ENCODE assay signal across 8 cellular contexts in the genomic region with DNA sequence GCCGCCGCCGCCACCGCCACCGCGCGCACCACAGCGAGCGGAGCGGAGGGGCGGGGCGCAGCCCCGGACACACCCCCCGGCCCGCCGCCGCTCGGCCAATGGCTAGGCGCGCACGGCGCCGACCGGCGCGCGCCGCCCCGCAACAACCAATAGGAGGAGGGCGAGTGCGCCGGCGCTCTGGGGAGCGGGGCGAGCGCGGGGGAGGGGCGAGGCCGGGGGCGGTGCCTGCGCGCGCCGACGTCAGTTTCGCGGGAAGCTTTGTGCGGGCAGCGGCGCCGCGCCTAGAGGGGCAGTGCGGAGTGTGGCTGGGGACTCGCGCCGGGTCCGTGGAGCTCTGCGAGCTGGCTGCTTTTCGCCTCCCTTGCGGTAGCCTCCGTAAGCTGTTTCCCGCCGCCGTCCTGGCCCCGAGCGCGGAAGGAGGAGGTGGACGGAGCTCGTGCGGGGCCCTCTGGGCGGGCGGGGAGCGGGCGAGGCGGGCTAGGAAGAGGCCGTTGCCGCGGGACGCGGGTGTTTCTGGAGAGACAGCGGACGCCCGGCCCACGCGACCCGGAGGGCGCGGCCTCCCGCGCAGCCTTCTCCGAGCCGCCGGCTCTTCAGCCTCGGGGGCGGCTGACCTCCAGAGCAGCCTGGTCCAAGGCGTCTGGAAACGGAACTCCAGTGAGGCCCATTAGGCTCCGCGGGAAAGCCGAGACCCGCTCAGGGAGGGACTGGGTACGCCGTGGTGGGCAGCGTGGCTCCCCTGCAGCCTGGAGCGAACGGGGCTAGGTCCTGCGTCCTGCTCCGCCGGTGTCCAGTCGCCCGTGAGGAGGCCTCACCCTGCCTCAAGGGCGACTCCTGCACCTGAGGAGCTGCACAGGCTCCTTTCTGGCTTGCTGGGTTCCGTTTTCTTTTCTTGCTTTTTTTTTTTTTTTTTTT. TPM values are rescaled to one million over a fixed set of nuclear protein-coding genes. Genes with fewer than 3 reads are reported as not detected.
DNase-seq lines count a peak whose midpoint lies in the region; ATAC-seq and TF ChIP-seq lines count a peak whose summit lies in the region.

ZMYND19 (minus strand) TSS at position 44 of the 915 bp plus-strand sequence. CDS start 249 bp downstream, outside the sequence.

- H3K27me3 Mint-ChIP-seq in progenitor cell of endocrine pancreas = no peaks in the 10 kb centered on the region

- ATAC-seq in HG02759 (IDR thresholded peaks at IDR 0.05; ENCODE audit: unreplicated experiment) (peak; percentile 88), heart left ventricle (peak; percentile 97 to 99 (median 99)), upper lobe of left lung (ENCODE audit: low FRiP score in 2 of 2) (peak; percentile 95 to 99)

- WGBS in heart left ventricle, 4 donors = 1 to 2% (median 1%) methylated on average over 39 to 113 of the region's 113 CpGs
- 1 to 7% methylated on average over 13 to 59 of the region's 113 CpGs for WGBS in upper lobe of left lung, 2 donors

- H3K4me1 Mint-ChIP-seq in progenitor cell of endocrine pancreas (ENCODE audit: low read depth) = peaks cover 4% of the 10 kb centered on the region

- H3K4me3 ChIP-seq in GM12865 (ENCODE audit: low read depth, low read length) (peak within 1 kb of the TSS; percentile 79), heart left ventricle (peak within 1 kb of the TSS; percentile 61 to 91 (median 77)), upper lobe of left lung (peak within 1 kb of the TSS; percentile 81 to 97 (median 94))

- no peak for TF ChIP-seq EP300 in upper lobe of left lung (IDR thresholded peaks at IDR 0.05)

- intact Hi-C loops in heart left ventricle (cut with DNase I) = no loop called here

- H3K4me3 Mint-ChIP-seq in progenitor cell of endocrine pancreas (ENCODE audit: low read depth) = peak within 1 kb of the TSS; percentile 96

- H3K27ac ChIP-seq in heart left ventricle = peak within 1 kb of the TSS in 9 of 12 donors; percentile 8 to 78 (median 40)
- H3K27ac ChIP-seq in upper lobe of left lung = peak within 1 kb of the TSS; percentile 16 to 82 (median 71)

- no peaks in the 10 kb centered on the region for H3K9me3 Mint-ChIP-seq in progenitor cell of endocrine pancreas (ENCODE audit: low read depth)

- TF ChIP-seq POLR2A in heart left ventricle (IDR thresholded peaks at IDR 0.05) (peak in 1 of 2 donors; percentile 17), upper lobe of left lung (IDR thresholded peaks at IDR 0.05) (peak in 1 of 4 donors; percentile 60)

- no peaks in the 10 kb centered on the region for H3K9me3 ChIP-seq in heart left ventricle
- H3K9me3 ChIP-seq in upper lobe of left lung = no peaks in the 10 kb centered on the region

- no peaks in the 10 kb centered on the region for H3K27me3 ChIP-seq in heart left ventricle
- no peaks in the 10 kb centered on the region for H3K27me3 ChIP-seq in upper lobe of left lung

- TF ChIP-seq CTCF in GM12865 (IDR thresholded peaks at IDR 0.05; ENCODE audit: insufficient read depth, low read depth, low read length, missing control alignments) (no peak), heart left ventricle (IDR thresholded peaks at IDR 0.05) (peak in 2 of 12 donors; percentile 7 to 21), progenitor cell of endocrine pancreas (IDR thresholded peaks at IDR 0.05; ENCODE audit: unreplicated experiment) (no peak), upper lobe of left lung (IDR thresholded peaks at IDR 0.05) (peak in 2 of 6 experiments; percentile 15 to 17)

- H3K36me3 ChIP-seq in heart left ventricle = peaks cover 0 to 27% (median 22%) of the 10 kb centered on the region in 9 donors
- H3K36me3 ChIP-seq in upper lobe of left lung = peaks cover 6 to 27% (median 18%) of the 10 kb centered on the region in 4 donors

- DNase-seq in GM12865 (ENCODE audit: low read depth) (peak; percentile 93), NCI-H1417 (lab: John Stamatoyannopoulos, UW) (peak; percentile 80 to 95 (median 94)), SW480 (ENCODE audit: low spot score) (peak; percentile 82), heart left ventricle (peak; percentile 90 to 95 (median 92)), progenitor cell of endocrine pancreas (ENCODE audit: low spot score, unreplicated experiment) (peak; percentile 89), upper lobe of left lung (peak; percentile 84 to 99)
- DNase-seq in activated naive CD8-positive, alpha-beta T cell treated with anti-CD3 and anti-CD28 coated beads, Interleukin-2, amount 50 U/mL, for 16 hours (ENCODE audit: low read depth, low spot score) = peak; percentile 72

- peaks cover 16% of the 10 kb centered on the region for H3K36me3 Mint-ChIP-seq in progenitor cell of endocrine pancreas (ENCODE audit: insufficient read depth)

- H3K4me1 ChIP-seq in heart left ventricle (peaks cover 0 to 26% (median 13%) of the 10 kb centered on the region in 12 donors), upper lobe of left lung (peaks cover 13 to 45% (median 26%) of the 10 kb centered on the region in 4 donors)

- H3K27ac Mint-ChIP-seq in progenitor cell of endocrine pancreas = peak within 1 kb of the TSS; percentile 97

RNA-seq across cellular contexts. Expression of gene ZMYND19, which starts in this region (rescaled TPM):
- total RNA-seq in heart left ventricle = 10 to 100 TPM in 4 of 9 donors, 1 to 10 TPM in 5; 6.8 to 19.9 (median 9.4) TPM
- polyA plus RNA-seq in heart left ventricle = 10 to 100 TPM; 12.0 to 20.5 TPM
- total RNA-seq in progenitor cell of endocrine pancreas = 35.7 and 38.8 TPM in 2 replicates
- 10 to 100 TPM; 10.2 to 28.3 (median 20.9) TPM for total RNA-seq in upper lobe of left lung

Comparison
In these comparisons a context has a peak if more than half of its experiments do, and no peak if none do; other contexts are left out.
1. Peak in every context shown above with its lines: DNase-seq, ATAC-seq, H3K4me3 ChIP-seq and H3K27ac ChIP-seq.